8 cellular contexts compared by ENCODE assay signal in genomic region chr15:35673093-35673573, GRCh38.
DNase-seq lines count a peak whose midpoint lies in the region; ATAC-seq lines count a peak whose summit lies in the region.

No MANE protein-coding gene starts in this region.

- peaks cover 8 to 12% of the 10 kb centered on the region in 2 experiments for H3K4me1 ChIP-seq in trophoblast cell (ENCODE audit: control insufficient read depth in 1 of 2, insufficient read depth in 2 of 2, low read length in 2 of 2)

- H3K79me1 ChIP-seq in trophoblast cell (ENCODE audit: low read length), result peaks cover 5% of the 10 kb centered on the region

- H3K4me2 ChIP-seq in trophoblast cell (ENCODE audit: low read length), result no peak overlapping the region

- H3K36me3 Mint-ChIP-seq in effector memory CD8-positive, alpha-beta T cell (ENCODE audit: insufficient read depth), result peaks cover 2% of the 10 kb centered on the region

- H3K9me3 Mint-ChIP-seq in effector memory CD8-positive, alpha-beta T cell, result peaks cover 0 to 5% of the 10 kb centered on the region in 2 donors

- no peak overlapping the region for H3K14ac ChIP-seq in trophoblast cell (ENCODE audit: low read length)

- H4K8ac ChIP-seq in trophoblast cell (ENCODE audit: low read depth, low read length), result peak overlapping the region; percentile 20

- DNase-seq in effector memory CD8-positive, alpha-beta T cell, result no peak
- DNase-seq in trophoblast cell (no peak), SK-N-DZ (ENCODE audit: low spot score) (no peak), H4 (ENCODE audit: low spot score) (no peak), NCI-H774 (lab: John Stamatoyannopoulos, UW) (no peak), NCI-H82 (lab: John Stamatoyannopoulos, UW) (no peak)

- peaks cover 0 to 24% of the 10 kb centered on the region in 2 donors for H3K27me3 Mint-ChIP-seq in effector memory CD8-positive, alpha-beta T cell

- H2AFZ ChIP-seq in trophoblast cell (ENCODE audit: insufficient read depth, low read length, poor library complexity), result no peak overlapping the region

- no peaks in the 10 kb centered on the region for H3K36me3 ChIP-seq in trophoblast cell (ENCODE audit: control insufficient read depth in 1 of 2, insufficient read depth in 2 of 2, low read length in 2 of 2)

- H3K4me1 Mint-ChIP-seq in effector memory CD8-positive, alpha-beta T cell (ENCODE audit: low read depth in 2 of 2), result peaks cover 6% of the 10 kb centered on the region in 2 donors

- no peaks in the 10 kb centered on the region for H3K79me2 ChIP-seq in trophoblast cell (ENCODE audit: control insufficient read depth, insufficient read depth, low read length, poor library complexity)

- no peak overlapping the region for H2BK12ac ChIP-seq in trophoblast cell (ENCODE audit: low read length)

- H3K27ac Mint-ChIP-seq in effector memory CD8-positive, alpha-beta T cell, result peak overlapping the region; percentile 0 to 32

- H3K23ac ChIP-seq in trophoblast cell (ENCODE audit: low read length), result no peak overlapping the region

- no peak overlapping the region for H3K18ac ChIP-seq in trophoblast cell (ENCODE audit: low read length)

- no peak overlapping the region for H3K4ac ChIP-seq in trophoblast cell (ENCODE audit: low read depth, low read length)

- H3K9me3 ChIP-seq in trophoblast cell (ENCODE audit: insufficient read depth, low read depth, low read length), result no peaks in the 10 kb centered on the region

- H4K91ac ChIP-seq in trophoblast cell (ENCODE audit: low read depth, low read length), result peak overlapping the region; percentile 64

- H2BK120ac ChIP-seq in trophoblast cell (ENCODE audit: insufficient read depth, low read length, poor library complexity), result peak overlapping the region; percentile 17

- H2BK5ac ChIP-seq in trophoblast cell (ENCODE audit: low read depth, low read length, poor library complexity), result no peak overlapping the region

- H3K27me3 ChIP-seq in trophoblast cell (ENCODE audit: insufficient read depth, low read length), result no peaks in the 10 kb centered on the region

- WGBS in trophoblast cell (ENCODE audit: extremely low coverage, insufficient coverage, insufficient read length), result no CpG with 5 or more reads among the region's 8 CpGs

- no peak overlapping the region for H3K4me3 ChIP-seq in trophoblast cell (ENCODE audit: low read depth, low read length)

- H3K27ac ChIP-seq in trophoblast cell (ENCODE audit: low read depth, low read length), result peak overlapping the region; percentile 2

- H3K9ac ChIP-seq in trophoblast cell (ENCODE audit: low read length), result no peak overlapping the region

- peak; percentile 70 for ATAC-seq in GM18909 (IDR thresholded peaks at IDR 0.05; ENCODE audit: poor library complexity, unreplicated experiment)
- peak; percentile 57 for ATAC-seq in HG03280 (IDR thresholded peaks at IDR 0.05; ENCODE audit: unreplicated experiment)
- no peak for ATAC-seq in effector memory CD8-positive, alpha-beta T cell (replicated peaks)

- H2AK5ac ChIP-seq in trophoblast cell (ENCODE audit: low read length), result no peak overlapping the region

- H4K12ac ChIP-seq in trophoblast cell (ENCODE audit: low read depth, low read length), result no peak overlapping the region

- H3K4me3 Mint-ChIP-seq in effector memory CD8-positive, alpha-beta T cell, result peak overlapping the region; percentile 52 to 63
